Comparison of ENCODE assay signal across 9 cellular contexts in the genomic region with DNA sequence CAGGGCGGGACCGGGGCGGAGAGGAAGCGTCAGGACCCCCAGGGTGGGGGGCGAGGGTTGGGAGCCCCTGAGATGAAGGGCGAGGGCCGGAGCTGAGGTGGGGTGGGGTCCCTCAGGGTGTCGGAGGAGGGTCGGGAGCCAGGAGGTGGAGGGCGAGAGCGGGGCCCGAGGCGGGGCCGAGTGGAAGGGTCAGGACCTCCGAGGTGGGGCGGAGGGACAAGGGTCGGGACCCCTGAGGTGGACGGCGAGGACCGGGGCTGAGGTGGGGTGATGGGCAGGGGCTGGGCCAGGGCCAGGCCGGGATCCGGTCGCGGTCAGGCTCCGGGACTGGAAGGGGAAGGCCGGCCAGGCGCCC. TPM values are rescaled to one million over a fixed set of nuclear protein-coding genes. Genes with fewer than 3 reads are reported as not detected.
DNase-seq lines count a peak whose midpoint lies in the region; ATAC-seq and TF ChIP-seq lines count a peak whose summit lies in the region.
"Had no signal": no experiment of that assay in that cellular context is flagged by ENCODE, and none has a peak within 500 bp of the region (broad histone marks: within the 10 kb centered on the region; RNA-seq: fewer than 3 reads in every experiment).

No MANE protein-coding gene starts in this region.

- H3K4me3 Mint-ChIP-seq in activated T-cell treated with anti-CD3 and anti-CD28 coated beads, Interleukin-2, amount 50 U/mL, for 72 hours, result peak overlapping the region; percentile 73 to 77
- no peak overlapping the region for H3K4me3 Mint-ChIP-seq in activated T-cell treated with anti-CD3 and anti-CD28 coated beads, Interleukin-2, amount 50 U/mL, for 4 hours
- H3K4me3 Mint-ChIP-seq in activated naive CD8-positive, alpha-beta T cell treated with anti-CD3 and anti-CD28 coated beads, Interleukin-2, amount 10 ng/mL, durations not matched to agents 7 days and 5 days, result peak overlapping the region; percentile 77
- peak overlapping the region; percentile 79 for H3K4me3 Mint-ChIP-seq in memory B cell

- no peak for TF ChIP-seq CTCF in tibial artery (IDR thresholded peaks at IDR 0.05)

- no peaks in the 10 kb centered on the region for H3K9me3 ChIP-seq in tibial artery

- H3K27me3 Mint-ChIP-seq in activated T-cell treated with anti-CD3 and anti-CD28 coated beads, Interleukin-2, amount 50 U/mL, for 72 hours (ENCODE audit: low read depth), result no peaks in the 10 kb centered on the region
- H3K27me3 Mint-ChIP-seq in activated T-cell treated with anti-CD3 and anti-CD28 coated beads, Interleukin-2, amount 50 U/mL, for 4 hours (ENCODE audit: low read depth), result no peaks in the 10 kb centered on the region
- no peaks in the 10 kb centered on the region for H3K27me3 Mint-ChIP-seq in activated naive CD8-positive, alpha-beta T cell treated with anti-CD3 and anti-CD28 coated beads, Interleukin-2, amount 10 ng/mL, durations not matched to agents 7 days and 5 days
- peaks cover 5% of the 10 kb centered on the region for H3K27me3 Mint-ChIP-seq in memory B cell

- POLR2A ChIA-PET in activated naive CD8-positive, alpha-beta T cell treated with anti-CD3 and anti-CD28 coated beads, Interleukin-2, amount 10 ng/mL, durations not matched to agents 7 days and 5 days (lab: Charles Lee), result interaction anchor here (0.6 to 2.5 kb wide), 11 partner anchors 11 to 249 kb away, joined by 3 to 28 read pairs (median 5); partner anchors contain the start of genes FAM118A and NUP50

- ATAC-seq in activated T-cell treated with anti-CD3 and anti-CD28 coated beads, Interleukin-2, amount 50 U/mL, for 72 hours (replicated peaks in 1 of 2), result no peak
- no peak for ATAC-seq in activated T-cell treated with anti-CD3 and anti-CD28 coated beads, Interleukin-2, amount 50 U/mL, for 4 hours
- no peak for ATAC-seq in activated naive CD8-positive, alpha-beta T cell treated with anti-CD3 and anti-CD28 coated beads, Interleukin-2, amount 10 ng/mL, durations not matched to agents 7 days and 5 days (ENCODE audit: low read depth)
- ATAC-seq in memory B cell (ENCODE audit: low read depth), result no peak

- no peaks in the 10 kb centered on the region for H3K36me3 ChIP-seq in tibial artery

- H3K36me3 Mint-ChIP-seq in activated T-cell treated with anti-CD3 and anti-CD28 coated beads, Interleukin-2, amount 50 U/mL, for 72 hours (ENCODE audit: insufficient read depth in 2 of 2), result peaks cover 0 to 2% of the 10 kb centered on the region in 2 donors
- no peaks in the 10 kb centered on the region for H3K36me3 Mint-ChIP-seq in activated T-cell treated with anti-CD3 and anti-CD28 coated beads, Interleukin-2, amount 50 U/mL, for 4 hours (ENCODE audit: insufficient read depth)
- peaks cover 14% of the 10 kb centered on the region for H3K36me3 Mint-ChIP-seq in activated naive CD8-positive, alpha-beta T cell treated with anti-CD3 and anti-CD28 coated beads, Interleukin-2, amount 10 ng/mL, durations not matched to agents 7 days and 5 days
- H3K36me3 Mint-ChIP-seq in memory B cell, result no peaks in the 10 kb centered on the region

- H3K4me3 ChIP-seq in tibial artery, result peak overlapping the region; percentile 34 to 51

- H3K27ac Mint-ChIP-seq in activated T-cell treated with anti-CD3 and anti-CD28 coated beads, Interleukin-2, amount 50 U/mL, for 72 hours, result no peak overlapping the region
- peak overlapping the region; percentile 89 for H3K27ac Mint-ChIP-seq in activated naive CD8-positive, alpha-beta T cell treated with anti-CD3 and anti-CD28 coated beads, Interleukin-2, amount 10 ng/mL, durations not matched to agents 7 days and 5 days
- peak overlapping the region; percentile 83 for H3K27ac Mint-ChIP-seq in memory B cell

- no peaks in the 10 kb centered on the region for H3K9me3 Mint-ChIP-seq in activated T-cell treated with anti-CD3 and anti-CD28 coated beads, Interleukin-2, amount 50 U/mL, for 72 hours
- no peaks in the 10 kb centered on the region for H3K9me3 Mint-ChIP-seq in activated T-cell treated with anti-CD3 and anti-CD28 coated beads, Interleukin-2, amount 50 U/mL, for 4 hours
- peaks cover 1% of the 10 kb centered on the region for H3K9me3 Mint-ChIP-seq in activated naive CD8-positive, alpha-beta T cell treated with anti-CD3 and anti-CD28 coated beads, Interleukin-2, amount 10 ng/mL, durations not matched to agents 7 days and 5 days
- H3K9me3 Mint-ChIP-seq in memory B cell, result no peaks in the 10 kb centered on the region

- H3K4me1 Mint-ChIP-seq in activated T-cell treated with anti-CD3 and anti-CD28 coated beads, Interleukin-2, amount 50 U/mL, for 72 hours (ENCODE audit: low read depth), result peaks cover 21% of the 10 kb centered on the region
- peaks cover 7% of the 10 kb centered on the region for H3K4me1 Mint-ChIP-seq in activated T-cell treated with anti-CD3 and anti-CD28 coated beads, Interleukin-2, amount 50 U/mL, for 4 hours (ENCODE audit: low read depth)
- peaks cover 12% of the 10 kb centered on the region for H3K4me1 Mint-ChIP-seq in activated naive CD8-positive, alpha-beta T cell treated with anti-CD3 and anti-CD28 coated beads, Interleukin-2, amount 10 ng/mL, durations not matched to agents 7 days and 5 days
- H3K4me1 Mint-ChIP-seq in memory B cell, result peaks cover 6% of the 10 kb centered on the region

- H3K27me3 ChIP-seq in tibial artery, result peaks cover 0 to 6% of the 10 kb centered on the region in 2 donors

- intact Hi-C loops in tibial artery (cut with DNase I; ENCODE audit: low total_unique reads), result no loop called here

- peaks cover 0 to 12% (median 9%) of the 10 kb centered on the region in 4 donors for H3K4me1 ChIP-seq in tibial artery

- H3K27ac ChIP-seq in tibial artery, result no peak overlapping the region

- no peak for DNase-seq in activated T-cell treated with anti-CD3 and anti-CD28 coated beads, Interleukin-2, amount 50 U/mL, for 72 hours
- DNase-seq in activated T-cell treated with anti-CD3 and anti-CD28 coated beads, Interleukin-2, amount 50 U/mL, for 4 hours, result no peak
- no peak for DNase-seq in activated naive CD8-positive, alpha-beta T cell treated with anti-CD3 and anti-CD28 coated beads, Interleukin-2, amount 10 ng/mL, durations not matched to agents 7 days and 5 days
- no peak for DNase-seq in memory B cell (ENCODE audit: low spot score in 2 of 2)
- no peak for DNase-seq in tibial artery
- DNase-seq in COLO829 (ENCODE audit: low spot score), result no peak
- no peak for DNase-seq in NCI-H524 (lab: John Stamatoyannopoulos, UW)
- no peak for DNase-seq in NCI-H187 (lab: John Stamatoyannopoulos, UW)

RNA-seq across cellular contexts. Expression of gene SMC1B, which starts 0.4 kb away (rescaled TPM):
- 1 to 10 TPM; 2.7 to 3.2 TPM for total RNA-seq in activated T-cell treated with anti-CD3 and anti-CD28 coated beads, Interleukin-2, amount 50 U/mL, for 72 hours
- total RNA-seq in activated T-cell treated with anti-CD3 and anti-CD28 coated beads, Interleukin-2, amount 50 U/mL, for 4 hours, result under 1 TPM; 0.13 to 0.24 (median 0.18) TPM
- total RNA-seq in activated naive CD8-positive, alpha-beta T cell treated with anti-CD3 and anti-CD28 coated beads, Interleukin-2, amount 10 ng/mL, durations not matched to agents 7 days and 5 days, result 1 to 10 TPM; 2.4 to 2.5 TPM
- total RNA-seq: temporal lobe had no signal

RNA-seq across cellular contexts. Expression of gene RIBC2, which starts 0.5 kb away (rescaled TPM):
- total RNA-seq in activated T-cell treated with anti-CD3 and anti-CD28 coated beads, Interleukin-2, amount 50 U/mL, for 72 hours, result 1 to 10 TPM; 3.5 to 7.6 TPM
- 1 to 10 TPM; 1.3 to 3.7 (median 2.5) TPM for total RNA-seq in activated T-cell treated with anti-CD3 and anti-CD28 coated beads, Interleukin-2, amount 50 U/mL, for 4 hours
- 10 to 100 TPM; 11.2 to 12.1 TPM for total RNA-seq in activated naive CD8-positive, alpha-beta T cell treated with anti-CD3 and anti-CD28 coated beads, Interleukin-2, amount 10 ng/mL, durations not matched to agents 7 days and 5 days
